Comparison of ENCODE assay signal across 11 cellular contexts in the genomic region with DNA sequence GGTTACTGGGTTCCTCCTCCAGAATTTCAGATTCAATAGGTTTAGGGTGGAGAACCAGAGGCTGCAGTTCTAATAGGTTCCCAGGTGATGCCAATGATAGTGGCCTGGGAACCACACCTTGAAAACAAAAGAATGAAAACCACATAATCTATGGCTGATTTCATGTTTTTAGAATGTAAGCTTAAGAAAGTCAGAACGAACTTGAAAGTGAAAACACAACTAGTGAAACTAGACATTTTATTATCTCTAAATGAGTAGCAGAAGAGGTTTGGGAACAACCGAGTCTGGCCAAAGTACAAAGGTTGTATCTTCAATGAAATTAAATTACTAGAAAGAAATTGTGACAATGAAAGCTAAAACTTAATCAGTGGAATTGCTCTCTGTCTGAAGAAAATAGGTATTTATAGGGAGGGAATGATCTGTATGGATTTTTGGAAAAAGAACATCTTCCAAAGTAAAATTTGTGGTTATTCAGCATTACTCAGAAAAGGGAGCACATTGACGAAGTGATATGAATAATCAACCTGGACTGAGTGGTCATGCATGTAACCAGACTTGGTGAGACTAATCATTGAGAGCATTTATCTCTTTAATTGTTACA. TPM values are rescaled to one million over a fixed set of nuclear protein-coding genes. Genes with fewer than 3 reads are reported as not detected.
DNase-seq lines count a peak whose midpoint lies in the region; ATAC-seq, FAIRE-seq and TF ChIP-seq lines count a peak whose summit lies in the region.
"Had no signal": no experiment of that assay in that cellular context is flagged by ENCODE, and none has a peak within 500 bp of the region (broad histone marks: within the 10 kb centered on the region; RNA-seq: fewer than 3 reads in every experiment).

No MANE protein-coding gene starts in this region.

- no peak overlapping the region for H3K27ac ChIP-seq in kidney (ENCODE audit: low read depth in 2 of 2, low read length in 2 of 2)

- intact Hi-C loops in kidney (cut with DNase I), result no loop called here

- no peaks in the 10 kb centered on the region for H3K36me3 ChIP-seq in kidney (ENCODE audit: control insufficient read depth in 1 of 2, insufficient read depth in 2 of 2, low read length in 2 of 2)

- no peak overlapping the region for H3K4me3 ChIP-seq in kidney (ENCODE audit: low read length in 2 of 2)

- peaks cover 30% of the 10 kb centered on the region for H3K4me1 Mint-ChIP-seq in T-helper 2 cell treated with Interferon-gamma antibody and Interleukin-4, amounts not matched to agents 5 μg/mL and 100 μg/mL, for 36 hours (ENCODE audit: low read depth)
- H3K4me1 Mint-ChIP-seq: central memory CD8-positive, alpha-beta T cell had no signal

- DNase-seq in GM12891 (ENCODE audit: insufficient read length, low spot score) (no peak), GM19239 (ENCODE audit: insufficient read length, low spot score) (peak; percentile 16), kidney (no peak), NCI-H1694 (lab: John Stamatoyannopoulos, UW) (no peak), hepatic stellate cell (ENCODE audit: low spot score) (no peak), EL (no peak)
- peak; percentile 63 for DNase-seq in T-helper 2 cell treated with Interferon-gamma antibody and Interleukin-4, amounts not matched to agents 5 μg/mL and 100 μg/mL, for 36 hours (ENCODE audit: low spot score)
- DNase-seq: DMS 273 treated with DMSO at 0.1 percent for 48 hours, NCI-H82 had no signal

- H3K36me3 Mint-ChIP-seq in T-helper 2 cell treated with Interferon-gamma antibody and Interleukin-4, amounts not matched to agents 5 μg/mL and 100 μg/mL, for 36 hours (ENCODE audit: low read depth), result no peaks in the 10 kb centered on the region

- FAIRE-seq in GM12891 (lab: Jason Lieb, UNC) (peak; percentile 85), GM19239 (lab: Jason Lieb, UNC) (peak; percentile 96), kidney (lab: Jason Lieb, UNC) (no peak)

- peak; percentile 82 for ATAC-seq in HG02884 (IDR thresholded peaks at IDR 0.05; ENCODE audit: unreplicated experiment)

- no peak for TF ChIP-seq CTCF in kidney (IDR thresholded peaks at IDR 0.05; ENCODE audit: borderline replicate concordance, extremely low read depth, insufficient read depth)

- H3K9me3 ChIP-seq in kidney (ENCODE audit: control insufficient read depth in 1 of 2, low read length in 2 of 2), result no peaks in the 10 kb centered on the region

- H3K27ac Mint-ChIP-seq in T-helper 2 cell treated with Interferon-gamma antibody and Interleukin-4, amounts not matched to agents 5 μg/mL and 100 μg/mL, for 36 hours, result peak overlapping the region; percentile 66

- no peak overlapping the region for H3K9ac ChIP-seq in kidney (ENCODE audit: low read length in 2 of 2)

- H3K9me3 Mint-ChIP-seq in T-helper 2 cell treated with Interferon-gamma antibody and Interleukin-4, amounts not matched to agents 5 μg/mL and 100 μg/mL, for 36 hours, result no peaks in the 10 kb centered on the region
- H3K9me3 Mint-ChIP-seq: central memory CD8-positive, alpha-beta T cell had no signal

- H3K27me3 Mint-ChIP-seq in T-helper 2 cell treated with Interferon-gamma antibody and Interleukin-4, amounts not matched to agents 5 μg/mL and 100 μg/mL, for 36 hours (ENCODE audit: low read depth), result peaks cover 4% of the 10 kb centered on the region

- no peaks in the 10 kb centered on the region for H3K4me1 ChIP-seq in kidney (ENCODE audit: control insufficient read depth in 1 of 2, insufficient read depth in 1 of 2, low read depth in 1 of 2, low read length in 2 of 2)

- H3K4me3 Mint-ChIP-seq in T-helper 2 cell treated with Interferon-gamma antibody and Interleukin-4, amounts not matched to agents 5 μg/mL and 100 μg/mL, for 36 hours, result peak overlapping the region; percentile 72
- H3K4me3 Mint-ChIP-seq: central memory CD8-positive, alpha-beta T cell had no signal

- no peak for TF ChIP-seq POLR2A in GM12891 (IDR thresholded peaks at IDR 0.05; ENCODE audit: low read depth, low read length)

TF ChIP-seq in GM12891, 5 proteins besides CTCF, POLR2A, EP300 and RAD21:
- TF ChIP-seq PAX5 (IDR thresholded peaks at IDR 0.05; ENCODE audit: insufficient read depth, low read length, severe bottlenecking) (no peak), POU2F2 (IDR thresholded peaks at IDR 0.05; ENCODE audit: low read depth, low read length) (no peak), TAF1 (IDR thresholded peaks at IDR 0.05; ENCODE audit: low read depth, low read length) (no peak), POLR2AphosphoS5 (IDR thresholded peaks at IDR 0.05; ENCODE audit: low read depth, low read length) (no peak), SPI1 (IDR thresholded peaks at IDR 0.05; ENCODE audit: low read depth, low read length) (no peak)

RNA-seq across cellular contexts. Expression of a gene that starts 24.9 kb away (rescaled TPM):
- 4.0 TPM for polyA plus RNA-seq in GM12891 (2012; ENCODE audit: low read depth, missing spikeins)
- 22.1 TPM for total RNA-seq in kidney
- 4.6 TPM for polyA plus RNA-seq in kidney (ENCODE audit: insufficient read depth, low read depth, low replicate concordance)

Comparison
In these comparisons a context has a peak if more than half of its experiments do, and no peak if none do; other contexts are left out.
1. DNase-seq: peak in GM19239 (single experiment) and T-helper 2 cell treated with Interferon-gamma antibody and Interleukin-4, amounts not matched to agents 5 μg/mL and 100 μg/mL, for 36 hours (single experiment); none in GM12891 (single experiment), kidney (single experiment), NCI-H1694 (single experiment), hepatic stellate cell (single experiment) and EL (single experiment).